ENCODE assay signal across 8 cellular contexts in the genomic region with DNA sequence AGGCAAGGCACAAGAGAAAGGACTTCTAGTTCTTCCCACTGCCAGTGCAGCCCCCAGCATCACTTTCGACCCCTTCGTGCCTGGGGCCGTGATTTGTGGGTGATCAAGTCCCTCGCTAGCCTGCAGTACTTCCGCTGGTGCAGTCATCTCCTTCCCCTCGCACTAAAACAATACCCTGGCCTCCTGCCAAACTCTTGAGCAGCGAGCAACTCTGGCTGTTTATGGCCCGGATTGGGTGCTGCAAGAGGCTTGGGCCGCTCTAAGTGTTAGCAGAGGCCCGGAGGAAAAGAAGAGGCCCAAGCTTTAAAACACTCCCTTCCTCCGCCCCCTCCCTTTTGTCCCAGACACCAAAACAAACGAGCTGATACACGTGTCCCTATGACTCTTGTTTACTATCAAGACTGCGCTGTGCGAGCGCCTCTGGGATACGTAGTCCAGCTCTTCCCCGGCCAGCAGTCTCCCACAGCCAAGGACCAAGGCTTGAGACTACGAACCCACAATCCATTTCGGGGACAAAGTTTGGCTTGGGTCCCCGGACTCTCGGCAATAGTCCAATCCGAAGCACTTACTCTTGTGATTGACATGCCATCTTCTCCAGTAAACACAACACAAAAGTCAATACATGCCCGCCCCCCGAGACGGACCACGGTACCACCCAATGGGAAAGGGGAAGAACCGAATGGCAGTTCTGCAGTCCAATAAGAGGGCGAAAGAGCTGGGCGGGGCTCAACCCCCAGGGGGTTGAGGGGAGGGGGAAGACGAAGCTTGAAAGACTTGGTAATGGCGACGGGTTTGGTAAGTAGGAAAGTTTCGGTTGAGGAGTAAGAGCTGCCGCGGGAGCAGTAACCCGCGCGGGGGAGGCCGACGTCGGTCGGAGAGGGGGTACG. TPM values are rescaled to one million over a fixed set of nuclear protein-coding genes. Genes with fewer than 3 reads are reported as not detected.
A peak's percentile ranks its signal among the peaks of the same experiment; 100 is the strongest.
DNase-seq lines count a peak whose midpoint lies in the region; ATAC-seq lines count a peak whose summit lies in the region.

A gene with protein sequence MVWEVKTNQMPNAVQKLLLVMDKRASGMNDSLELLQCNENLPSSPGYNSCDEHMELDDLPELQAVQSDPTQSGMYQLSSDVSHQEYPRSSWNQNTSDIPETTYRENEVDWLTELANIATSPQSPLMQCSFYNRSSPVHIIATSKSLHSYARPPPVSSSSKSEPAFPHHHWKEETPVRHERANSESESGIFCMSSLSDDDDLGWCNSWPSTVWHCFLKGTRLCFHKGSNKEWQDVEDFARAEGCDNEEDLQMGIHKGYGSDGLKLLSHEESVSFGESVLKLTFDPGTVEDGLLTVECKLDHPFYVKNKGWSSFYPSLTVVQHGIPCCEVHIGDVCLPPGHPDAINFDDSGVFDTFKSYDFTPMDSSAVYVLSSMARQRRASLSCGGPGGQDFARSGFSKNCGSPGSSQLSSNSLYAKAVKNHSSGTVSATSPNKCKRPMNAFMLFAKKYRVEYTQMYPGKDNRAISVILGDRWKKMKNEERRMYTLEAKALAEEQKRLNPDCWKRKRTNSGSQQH (plus strand): TSS at position 771 of the 887 bp plus-strand sequence. CDS start 10,891 bp downstream, outside the sequence.

- H3K4me3 ChIP-seq in rectal smooth muscle tissue (ENCODE audit: low read length) (peak within 1 kb of the TSS; percentile 94), aorta (ENCODE audit: low read length in 2 of 2) (peak within 1 kb of the TSS; percentile 92 to 98)

- peak; percentile 99 to 100 for DNase-seq in NCI-H2081 (lab: John Stamatoyannopoulos, UW)
- peak; percentile 94 for DNase-seq in T1000 (lab: John Stamatoyannopoulos, UW)
- peak; percentile 100 for DNase-seq in astrocyte of the hippocampus (ENCODE audit: low read depth, low spot score)
- peak; percentile 97 for DNase-seq in hepatic stellate cell (ENCODE audit: low spot score)
- peak; percentile 98 to 100 for DNase-seq in aorta

- H3K27ac ChIP-seq in rectal smooth muscle tissue (ENCODE audit: low read depth, low read length) (peak within 1 kb of the TSS; percentile 98), aorta (ENCODE audit: low read depth in 1 of 2, low read length in 2 of 2) (peak within 1 kb of the TSS; percentile 95 to 97)

- intact Hi-C loops in aorta (cut with DNase I), result loop anchor here in 1 of 2 donors (1.0 to 5.0 kb wide), 2 partner anchors 506 to 575 kb away; a partner anchor contains a TSS

- peak within 1 kb of the TSS; percentile 93 for H3K9ac ChIP-seq in rectal smooth muscle tissue (ENCODE audit: low read length)

- no peaks in the 10 kb centered on the region for H3K9me3 ChIP-seq in aorta (ENCODE audit: control insufficient read depth, low read length)

- no peaks in the 10 kb centered on the region for H3K36me3 ChIP-seq in rectal smooth muscle tissue (ENCODE audit: control insufficient read depth, insufficient read depth, low read length)
- H3K36me3 ChIP-seq in aorta (ENCODE audit: control insufficient read depth in 1 of 2, insufficient read depth in 2 of 2, low read length in 1 of 2), result no peaks in the 10 kb centered on the region

- 0% methylated on average over 44 of the region's 44 CpGs for WGBS in aorta, 2 donors

- H3K4me1 ChIP-seq in rectal smooth muscle tissue (ENCODE audit: control insufficient read depth, insufficient read depth, low read length), result no peaks in the 10 kb centered on the region
- H3K4me1 ChIP-seq in aorta (ENCODE audit: control insufficient read depth in 1 of 2, insufficient read depth in 2 of 2, low read length in 2 of 2), result peaks cover 0 to 2% of the 10 kb centered on the region in 2 donors

- ATAC-seq in GM18508 (IDR thresholded peaks at IDR 0.05; ENCODE audit: insufficient read depth, unreplicated experiment) (peak; percentile 85), HG03025 (IDR thresholded peaks at IDR 0.05; ENCODE audit: low FRiP score, unreplicated experiment) (peak; percentile 94), aorta (ENCODE audit: low FRiP score) (peak; percentile 96)

- H3K27me3 ChIP-seq in rectal smooth muscle tissue (ENCODE audit: control insufficient read depth, insufficient read depth, low read length) (no peaks in the 10 kb centered on the region), aorta (ENCODE audit: control insufficient read depth in 1 of 2, insufficient read depth in 2 of 2, low read length in 1 of 2) (no peaks in the 10 kb centered on the region)

RNA-seq across cellular contexts. Expression of the gene that starts here (rescaled TPM):
- 10 to 100 TPM; 51.8 to 78.7 TPM for total RNA-seq in aorta
- 10 to 100 TPM; 45.5 to 64.0 TPM for polyA plus RNA-seq in aorta

Comparison
In these comparisons a context has a peak if more than half of its experiments do, and no peak if none do; other contexts are left out.
1. Peak in every context shown above with its lines: DNase-seq, ATAC-seq, H3K4me3 ChIP-seq and H3K27ac ChIP-seq.